In the genomic region with DNA sequence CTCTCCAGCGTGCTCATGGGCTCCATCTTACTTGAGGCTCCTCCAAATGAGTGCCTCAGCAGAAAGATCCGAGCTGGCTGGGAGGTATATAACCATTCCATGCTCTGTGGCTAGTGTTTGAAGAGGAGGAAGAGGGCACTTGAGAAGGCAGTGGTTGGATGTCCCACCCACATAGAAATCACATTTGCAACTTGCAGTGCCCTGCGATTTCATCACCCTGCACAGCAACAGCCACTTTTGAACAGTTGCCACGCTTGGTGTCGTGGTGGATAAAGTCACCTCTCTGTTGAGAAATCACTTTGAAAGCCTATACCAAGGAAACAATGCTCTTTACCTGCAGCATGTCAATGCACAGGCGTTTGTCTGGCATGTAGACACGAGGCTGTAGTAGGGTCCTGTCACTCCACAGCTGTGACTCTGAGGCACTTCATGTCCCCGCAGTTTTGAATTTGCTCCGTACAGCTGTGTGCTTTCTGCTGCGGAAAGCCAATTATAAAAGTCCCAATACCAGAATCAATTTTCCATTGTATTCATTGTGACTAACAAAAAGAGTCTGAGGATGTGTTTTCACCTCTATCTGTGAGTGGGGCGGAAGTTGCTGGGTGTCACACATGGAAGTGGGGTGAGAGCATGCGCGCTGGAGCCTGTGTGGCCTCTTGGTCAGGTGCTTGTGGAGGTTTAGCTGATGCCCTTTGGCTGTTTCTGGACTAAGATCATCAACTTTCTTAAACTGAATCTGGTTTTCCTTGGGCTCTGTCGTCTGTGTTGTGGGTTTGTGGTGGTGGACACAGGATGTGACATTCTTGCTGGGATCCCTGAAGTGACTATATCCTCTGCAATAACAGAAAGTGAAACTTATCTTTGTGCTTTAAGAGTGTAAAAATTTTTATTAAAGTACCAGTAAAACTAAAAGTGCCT, we compare ENCODE assay signal across 1 cellular context.
TF ChIP-seq lines count a peak whose summit lies in the region.

No MANE protein-coding gene starts in this region.

TF ChIP-seq in SK-N-SH, 30 proteins besides CTCF, POLR2A, EP300 and RAD21 (continued from another document):
- TF ChIP-seq NRF1 (IDR thresholded peaks at IDR 0.05; ENCODE audit: low read depth, low read length) (no peak), GABPA (IDR thresholded peaks at IDR 0.05; ENCODE audit: low read depth) (no peak), RXRA (IDR thresholded peaks at IDR 0.05; ENCODE audit: borderline replicate concordance, low read depth) (no peak), TEAD4 (IDR thresholded peaks at IDR 0.05; ENCODE audit: borderline replicate concordance, insufficient read depth) (no peak)
